ENCODE assay signal across 16 cellular contexts in the genomic region with DNA sequence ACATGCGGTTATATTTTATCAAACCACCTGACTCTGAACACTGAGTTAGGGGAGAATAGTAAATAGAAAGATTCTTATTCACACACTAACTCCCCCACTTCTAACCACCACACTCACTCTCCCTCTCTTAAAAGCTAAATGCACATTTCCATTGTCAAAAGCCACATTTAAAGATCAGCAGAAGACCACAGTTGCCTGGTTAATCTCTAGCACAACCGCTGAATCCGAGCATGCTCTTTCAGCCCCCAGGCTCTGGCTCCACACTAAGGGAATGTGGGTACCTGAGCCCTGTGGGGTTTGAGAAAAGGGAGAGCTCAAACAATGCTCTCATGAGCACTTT. TPM values are rescaled to one million over a fixed set of nuclear protein-coding genes. Genes with fewer than 3 reads are reported as not detected.
A peak's percentile ranks its signal among the peaks of the same experiment; 100 is the strongest.
DNase-seq lines count a peak whose midpoint lies in the region; ATAC-seq lines count a peak whose summit lies in the region.
"Had no signal": no experiment of that assay in that cellular context is flagged by ENCODE, and none has a peak within 500 bp of the region (broad histone marks: within the 10 kb centered on the region; RNA-seq: fewer than 3 reads in every experiment).

No MANE protein-coding gene starts in this region.

- peak overlapping the region; percentile 28 for H3K4me3 Mint-ChIP-seq in activated naive CD4-positive, alpha-beta T cell treated with anti-CD3 and anti-CD28 coated beads, Interleukin-2, amount 10 ng/mL, durations not matched to agents 7 days and 5 days
- no peak overlapping the region for H3K4me3 Mint-ChIP-seq in dendritic cell treated with granulocyte-macrophage colony-stimulating factor and Interleukin-4, amounts not matched to agents 40 ng/mL and 50 ng/mL, for 4 days
- H3K4me3 Mint-ChIP-seq in stimulated activated naive CD8-positive, alpha-beta T cell treated with anti-CD3 and anti-CD28 coated beads, Interleukin-15, amount 100 ng/mL, for 72 hours: peak overlapping the region; percentile 50 to 56

- H3K36me3 ChIP-seq in SJSA1: peaks cover 17% of the 10 kb centered on the region; the same call in 1 of the 2 replicates

- H3K9me3 Mint-ChIP-seq in activated naive CD4-positive, alpha-beta T cell treated with anti-CD3 and anti-CD28 coated beads, Interleukin-2, amount 10 ng/mL, durations not matched to agents 7 days and 5 days: no peaks in the 10 kb centered on the region
- H3K9me3 Mint-ChIP-seq in dendritic cell treated with granulocyte-macrophage colony-stimulating factor and Interleukin-4, amounts not matched to agents 40 ng/mL and 50 ng/mL, for 4 days: no peaks in the 10 kb centered on the region
- H3K9me3 Mint-ChIP-seq in stimulated activated naive CD8-positive, alpha-beta T cell treated with anti-CD3 and anti-CD28 coated beads, Interleukin-15, amount 100 ng/mL, for 72 hours: no peaks in the 10 kb centered on the region

- peak overlapping the region; percentile 11; the same call in 1 of the 2 replicates for H3K27ac ChIP-seq in SJSA1
- H3K27ac ChIP-seq: parathyroid adenoma, PC-9 had no signal

- H3K27me3 Mint-ChIP-seq in activated naive CD4-positive, alpha-beta T cell treated with anti-CD3 and anti-CD28 coated beads, Interleukin-2, amount 10 ng/mL, durations not matched to agents 7 days and 5 days: no peaks in the 10 kb centered on the region
- no peaks in the 10 kb centered on the region for H3K27me3 Mint-ChIP-seq in dendritic cell treated with granulocyte-macrophage colony-stimulating factor and Interleukin-4, amounts not matched to agents 40 ng/mL and 50 ng/mL, for 4 days
- H3K27me3 Mint-ChIP-seq in stimulated activated naive CD8-positive, alpha-beta T cell treated with anti-CD3 and anti-CD28 coated beads, Interleukin-15, amount 100 ng/mL, for 72 hours: no peaks in the 10 kb centered on the region

- no peak overlapping the region for H3K4me3 ChIP-seq in SJSA1
- H3K4me3 ChIP-seq: PC-9 had no signal

- H3K4me1 Mint-ChIP-seq in activated naive CD4-positive, alpha-beta T cell treated with anti-CD3 and anti-CD28 coated beads, Interleukin-2, amount 10 ng/mL, durations not matched to agents 7 days and 5 days: peaks cover 53% of the 10 kb centered on the region
- peaks cover 35% of the 10 kb centered on the region for H3K4me1 Mint-ChIP-seq in dendritic cell treated with granulocyte-macrophage colony-stimulating factor and Interleukin-4, amounts not matched to agents 40 ng/mL and 50 ng/mL, for 4 days (ENCODE audit: low read depth)
- peaks cover 39% of the 10 kb centered on the region for H3K4me1 Mint-ChIP-seq in stimulated activated naive CD8-positive, alpha-beta T cell treated with anti-CD3 and anti-CD28 coated beads, Interleukin-15, amount 100 ng/mL, for 72 hours

- intact Hi-C loops in dendritic cell treated with granulocyte-macrophage colony-stimulating factor and Interleukin-4, amounts not matched to agents 40 ng/mL and 50 ng/mL, for 4 days (cut with micrococcal nuclease): no loop called here

- H3K9me3 ChIP-seq in SJSA1 (replicated peaks): no peaks in the 10 kb centered on the region

- peaks cover 18% of the 10 kb centered on the region for H3K4me1 ChIP-seq in SJSA1 (replicated peaks)

- H3K36me3 Mint-ChIP-seq in activated naive CD4-positive, alpha-beta T cell treated with anti-CD3 and anti-CD28 coated beads, Interleukin-2, amount 10 ng/mL, durations not matched to agents 7 days and 5 days: peaks cover 33% of the 10 kb centered on the region
- peaks cover 5% of the 10 kb centered on the region for H3K36me3 Mint-ChIP-seq in dendritic cell treated with granulocyte-macrophage colony-stimulating factor and Interleukin-4, amounts not matched to agents 40 ng/mL and 50 ng/mL, for 4 days (ENCODE audit: low read depth)

- CTCF ChIA-PET in activated naive CD4-positive, alpha-beta T cell treated with anti-CD3 and anti-CD28 coated beads, Interleukin-2, amount 10 ng/mL, durations not matched to agents 7 days and 5 days (lab: Charles Lee): interaction anchor here (0.7 to 2.7 kb wide), 4 partner anchors 15 to 85 kb away, joined by 3 to 9 read pairs (median 8); a partner anchor contains a TSS

- no peaks in the 10 kb centered on the region for H3K27me3 ChIP-seq in SJSA1 (replicated peaks)

- no peak for DNase-seq in activated naive CD4-positive, alpha-beta T cell treated with anti-CD3 and anti-CD28 coated beads, Interleukin-2, amount 10 ng/mL, durations not matched to agents 7 days and 5 days
- no peak for DNase-seq in activated naive CD4-positive, alpha-beta T cell treated with Interleukin-2 at 50 U/mL for 16 hours
- DNase-seq in SJSA1 (ENCODE audit: low read depth in 1 of 2, low spot score in 2 of 2) (no peak), SKM-1 treated with dmso at 0.1 percent for 144 hours (lab: John Stamatoyannopoulos, UW; ENCODE audit: unreplicated experiment) (no peak), SHP77 (lab: John Stamatoyannopoulos, UW) (no peak)
- DNase-seq in stimulated activated naive CD8-positive, alpha-beta T cell treated with anti-CD3 and anti-CD28 coated beads, Interleukin-15, amount 100 ng/mL, for 72 hours: no peak
- no peak for DNase-seq in activated CD8-positive, alpha-beta memory T cell treated with anti-CD3 and anti-CD28 coated beads, Interleukin-2, amount 50 U/mL, for 48 hours
- DNase-seq: activated gamma-delta T cell treated with Interleukin-2 at 50 U/mL for 16 hours, DMS53, erythroblast, KBM-7, NCI-H510A treated with DMSO at 0.1 percent for 48 hours, PC-9, SW 1271 had no signal

- ATAC-seq in stimulated activated naive CD8-positive, alpha-beta T cell treated with anti-CD3 and anti-CD28 coated beads, Interleukin-15, amount 100 ng/mL, for 72 hours: peak; percentile 75

- peak overlapping the region; percentile 82 for H3K27ac Mint-ChIP-seq in activated naive CD4-positive, alpha-beta T cell treated with anti-CD3 and anti-CD28 coated beads, Interleukin-2, amount 10 ng/mL, durations not matched to agents 7 days and 5 days
- H3K27ac Mint-ChIP-seq in dendritic cell treated with granulocyte-macrophage colony-stimulating factor and Interleukin-4, amounts not matched to agents 40 ng/mL and 50 ng/mL, for 4 days: peak overlapping the region; percentile 59
- peak overlapping the region in 1 of 2 donors; percentile 11 for H3K27ac Mint-ChIP-seq in stimulated activated naive CD8-positive, alpha-beta T cell treated with anti-CD3 and anti-CD28 coated beads, Interleukin-15, amount 100 ng/mL, for 72 hours

RNA-seq across cellular contexts. Expression of a gene that starts 35.7 kb away (rescaled TPM):
- total RNA-seq in SJSA1 (2014; rRNA removed; shearing (Covaris generic)): 200 and 218 TPM in 2 replicates
